Comparison of ENCODE assay signal across 1 cellular context in the genomic region with DNA sequence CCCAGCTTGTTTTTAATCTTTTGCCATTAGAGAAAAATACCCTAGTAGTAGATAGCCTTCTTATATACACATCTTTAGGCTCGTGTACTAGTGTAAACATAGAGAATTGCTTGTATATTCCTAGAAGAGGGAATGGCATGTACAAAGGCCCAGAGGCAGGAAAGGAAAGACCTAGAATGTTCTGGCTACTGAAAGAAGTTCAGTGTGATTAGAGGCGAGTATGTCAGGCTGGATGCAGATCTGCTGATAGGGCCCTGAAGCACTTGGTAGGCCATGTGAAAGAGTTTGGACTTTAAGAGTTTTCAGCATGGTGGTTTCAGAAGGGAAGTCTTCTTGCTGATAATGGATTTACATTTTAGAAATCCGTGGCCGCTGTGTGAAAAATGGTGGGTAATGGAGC.
TF ChIP-seq lines count a peak whose summit lies in the region.

No MANE protein-coding gene starts in this region.

TF ChIP-seq in K562, 482 proteins besides CTCF, POLR2A, EP300 and RAD21:
- TF ChIP-seq, protein P1, sequence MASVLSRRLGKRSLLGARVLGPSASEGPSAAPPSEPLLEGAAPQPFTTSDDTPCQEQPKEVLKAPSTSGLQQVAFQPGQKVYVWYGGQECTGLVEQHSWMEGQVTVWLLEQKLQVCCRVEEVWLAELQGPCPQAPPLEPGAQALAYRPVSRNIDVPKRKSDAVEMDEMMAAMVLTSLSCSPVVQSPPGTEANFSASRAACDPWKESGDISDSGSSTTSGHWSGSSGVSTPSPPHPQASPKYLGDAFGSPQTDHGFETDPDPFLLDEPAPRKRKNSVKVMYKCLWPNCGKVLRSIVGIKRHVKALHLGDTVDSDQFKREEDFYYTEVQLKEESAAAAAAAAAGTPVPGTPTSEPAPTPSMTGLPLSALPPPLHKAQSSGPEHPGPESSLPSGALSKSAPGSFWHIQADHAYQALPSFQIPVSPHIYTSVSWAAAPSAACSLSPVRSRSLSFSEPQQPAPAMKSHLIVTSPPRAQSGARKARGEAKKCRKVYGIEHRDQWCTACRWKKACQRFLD (CRISPR knock-in tag; IDR thresholded peaks at IDR 0.05) = no peak
- TF ChIP-seq NCOR1 (IDR thresholded peaks at IDR 0.05) (no peak), NONO (IDR thresholded peaks at IDR 0.05; ENCODE audit: low read depth in 2 of 2, low read length in 1 of 2) (no peak), POLR2G (IDR thresholded peaks at IDR 0.05; ENCODE audit: low read depth, low read length) (no peak), ZBTB7A (IDR thresholded peaks at IDR 0.05; ENCODE audit: borderline replicate concordance, control insufficient read depth, low read depth, low read length) (no peak), NELFE (IDR thresholded peaks at IDR 0.05; ENCODE audit: insufficient read depth, insufficient read length) (no peak), ZKSCAN3 (CRISPR knock-in tag; IDR thresholded peaks at IDR 0.05) (no peak), NUFIP1 (IDR thresholded peaks at IDR 0.05; ENCODE audit: partially characterized antibody) (no peak)
TF ChIP-seq in K562: peak in this region for 0.
